26 cellular contexts compared by ENCODE assay signal in genomic region chr11:76141901-76142300, GRCh38.
"Had no signal": no experiment of that assay in that cellular context is flagged by ENCODE, and none has a peak within 500 bp of the region (broad histone marks: within the 10 kb centered on the region; RNA-seq: fewer than 3 reads in every experiment).

No MANE protein-coding gene starts in this region.

- H3K27me3 Mint-ChIP-seq: activated naive CD4-positive, alpha-beta T cell treated with anti-CD3 and anti-CD28 coated beads, Interleukin-2, amount 10 ng/mL, durations not matched to agents 7 days and 5 days; activated naive CD8-positive, alpha-beta T cell treated with anti-CD3 and anti-CD28 coated beads for 36 hours had no signal

- H3K4me1 ChIP-seq: SJSA1 had no signal

- H3K36me3 Mint-ChIP-seq: activated naive CD8-positive, alpha-beta T cell treated with anti-CD3 and anti-CD28 coated beads for 36 hours had no signal

- H3K4me3 ChIP-seq: cardiac muscle cell, SJSA1 had no signal

- H3K27ac Mint-ChIP-seq: activated naive CD4-positive, alpha-beta T cell treated with anti-CD3 and anti-CD28 coated beads, Interleukin-2, amount 10 ng/mL, durations not matched to agents 7 days and 5 days; activated naive CD8-positive, alpha-beta T cell treated with anti-CD3 and anti-CD28 coated beads for 36 hours; activated T-cell treated with anti-CD3 and anti-CD28 coated beads, Interleukin-2, amount 50 U/mL, for 72 hours; activated T-helper 2 cell treated with anti-CD3 and anti-CD28 coated beads, Interferon-gamma antibody, Interleukin-2, Interleukin-4, amounts not matched to agents 10 μg/mL and 5 μg/mL and 100 μg/mL, durations not matched to agents 14 hours and 24 hours and 36 hours; T-helper 1 cell treated with Interleukin-12 subunit alpha and Interleukin-12 subunit beta and Interleukin-4 antibody, amounts not matched to agents 30 μg/mL and 1 μg/mL, for 36 hours had no signal

- H3K36me3 ChIP-seq: brain microvascular endothelial cell, cardiac muscle cell, SJSA1 had no signal

- H3K9me3 ChIP-seq: SJSA1 had no signal

- H3K27ac ChIP-seq: brain microvascular endothelial cell, cardiac muscle cell, KMS-11, SJSA1 had no signal

- H3K4me1 Mint-ChIP-seq: activated naive CD4-positive, alpha-beta T cell treated with anti-CD3 and anti-CD28 coated beads, Interleukin-2, amount 10 ng/mL, durations not matched to agents 7 days and 5 days; activated naive CD8-positive, alpha-beta T cell treated with anti-CD3 and anti-CD28 coated beads for 36 hours; WTC11 had no signal

- ATAC-seq: activated T-cell treated with anti-CD3 and anti-CD28 coated beads, Interleukin-2, amount 50 U/mL, for 72 hours; SK-N-SH treated with all-trans-retinoic acid at 6 μM for 48 hours; WTC11 had no signal

- DNase-seq: activated CD4-positive, alpha-beta T cell treated with anti-CD3 and anti-CD28 coated beads for 48 hours; activated CD4-positive, alpha-beta T cell treated with anti-CD3 and anti-CD28 coated beads, Interleukin-2, amount 50 U/mL, for 48 hours; activated CD4-positive, CD25-positive, alpha-beta regulatory T cell treated with anti-CD3 and anti-CD28 coated beads, Interleukin-2, amount 50 U/mL, for 72 hours; activated gamma-delta T cell treated with Interleukin-2 at 50 U/mL for 16 hours; activated naive CD4-positive, alpha-beta T cell treated with anti-CD3 and anti-CD28 coated beads, Interleukin-2, amount 10 ng/mL, durations not matched to agents 7 days and 5 days; activated naive CD8-positive, alpha-beta T cell treated with anti-CD3 and anti-CD28 coated beads for 36 hours; activated T-cell treated with anti-CD3 and anti-CD28 coated beads for 4 hours; activated T-cell treated with anti-CD3 and anti-CD28 coated beads, Interleukin-2, amount 50 U/mL, for 72 hours; brain microvascular endothelial cell; NCI-H1092; NCI-H1417; NCI-H2029; NCI-H2107; NCI-H2171 treated with DMSO at 0.1 percent for 48 hours; NCI-H345; NCI-H510A; NCI-H526 treated with DMSO at 0.1 percent for 48 hours; NCI-H82; Right ventricle myocardium superior had no signal

- H3K27me3 ChIP-seq: brain microvascular endothelial cell, cardiac muscle cell, SJSA1 had no signal

- H3K4me3 Mint-ChIP-seq: activated naive CD4-positive, alpha-beta T cell treated with anti-CD3 and anti-CD28 coated beads, Interleukin-2, amount 10 ng/mL, durations not matched to agents 7 days and 5 days; activated naive CD8-positive, alpha-beta T cell treated with anti-CD3 and anti-CD28 coated beads for 36 hours; activated T-cell treated with anti-CD3 and anti-CD28 coated beads, Interleukin-2, amount 50 U/mL, for 72 hours; T-helper 1 cell treated with Interleukin-12 subunit alpha and Interleukin-12 subunit beta and Interleukin-4 antibody, amounts not matched to agents 30 μg/mL and 1 μg/mL, for 36 hours; WTC11 had no signal

- H3K9me3 Mint-ChIP-seq: activated naive CD4-positive, alpha-beta T cell treated with anti-CD3 and anti-CD28 coated beads, Interleukin-2, amount 10 ng/mL, durations not matched to agents 7 days and 5 days; activated naive CD8-positive, alpha-beta T cell treated with anti-CD3 and anti-CD28 coated beads for 36 hours; activated T-cell treated with anti-CD3 and anti-CD28 coated beads, Interleukin-2, amount 50 U/mL, for 72 hours; activated T-helper 2 cell treated with anti-CD3 and anti-CD28 coated beads, Interferon-gamma antibody, Interleukin-2, Interleukin-4, amounts not matched to agents 10 μg/mL and 5 μg/mL and 100 μg/mL, durations not matched to agents 14 hours and 24 hours and 36 hours; T-helper 1 cell treated with Interleukin-12 subunit alpha and Interleukin-12 subunit beta and Interleukin-4 antibody, amounts not matched to agents 30 μg/mL and 1 μg/mL, for 36 hours; WTC11 had no signal
